27 cellular contexts compared by ENCODE assay signal in genomic region chr6:71498643-71499042, GRCh38.
"Had no signal": no experiment of that assay in that cellular context is flagged by ENCODE, and none has a peak within 500 bp of the region (broad histone marks: within the 10 kb centered on the region; RNA-seq: fewer than 3 reads in every experiment).

No MANE protein-coding gene starts in this region.

- ATAC-seq: activated CD8-positive, alpha-beta memory T cell treated with anti-CD3 and anti-CD28 coated beads, Interleukin-2, amount 10 ng/mL, durations not matched to agents 7 days and 5 days; activated CD8-positive, alpha-beta T cell treated with anti-CD3 and anti-CD28 coated beads for 36 hours; body of pancreas; esophagus mucosa; gastrocnemius medialis; naive thymus-derived CD4-positive, alpha-beta T cell; sciatic nerve; stimulated activated effector memory CD8-positive, alpha-beta T cell treated with anti-CD3 and anti-CD28 coated beads, Interleukin-12 subunit alpha, Interleukin-12 subunit beta, amount 100 ng/mL, for 72 hours; stimulated activated naive CD8-positive, alpha-beta T cell treated with anti-CD3 and anti-CD28 coated beads, Interleukin-15, amount 100 ng/mL, for 72 hours; T-cell had no signal

- H3K9me3 ChIP-seq: body of pancreas, gastrocnemius medialis, lower lobe of right lung, suprapubic skin, transverse colon had no signal

- H3K27ac ChIP-seq: body of pancreas, gastrocnemius medialis, lower lobe of right lung, suprapubic skin, transverse colon, WERI-Rb-1 had no signal

- DNase-seq: activated CD4-positive, alpha-beta T cell treated with anti-CD3 and anti-CD28 coated beads, Interleukin-2, amount 10 ng/mL, durations not matched to agents 7 days and 5 days; activated CD4-positive, CD25-positive, alpha-beta regulatory T cell treated with anti-CD3 and anti-CD28 coated beads, Interleukin-2, amount 50 U/mL, for 72 hours; activated CD8-positive, alpha-beta memory T cell treated with anti-CD3 and anti-CD28 coated beads, Interleukin-2, amount 10 ng/mL, durations not matched to agents 7 days and 5 days; activated CD8-positive, alpha-beta T cell treated with anti-CD3 and anti-CD28 coated beads for 36 hours; activated gamma-delta T cell treated with Interleukin-2 at 50 U/mL for 16 hours; activated T-cell treated with anti-CD3 and anti-CD28 coated beads for 4 hours; anterior cingulate cortex; body of pancreas; caudate nucleus; dermis blood vessel endothelial cell; effector memory CD4-positive, alpha-beta T cell; gastrocnemius medialis; head of caudate nucleus; hypothalamus; lower lobe of right lung; naive thymus-derived CD4-positive, alpha-beta T cell; occipital lobe; small intestine; stimulated activated CD4-positive, alpha-beta T cell treated with anti-CD3 and anti-CD28 coated beads, Interleukin-2, amount 100 ng/mL, for 24 hours; stimulated activated naive CD8-positive, alpha-beta T cell treated with anti-CD3 and anti-CD28 coated beads, Interleukin-15, amount 100 ng/mL, for 72 hours; T-cell; transverse colon; WERI-Rb-1 had no signal

- H3K4me1 ChIP-seq: suprapubic skin had no signal

- H3K36me3 ChIP-seq: gastrocnemius medialis, lower lobe of right lung, suprapubic skin, transverse colon, WERI-Rb-1 had no signal

- H3K4me3 ChIP-seq: body of pancreas, gastrocnemius medialis, lower lobe of right lung, suprapubic skin, transverse colon had no signal

- H3K27me3 ChIP-seq: body of pancreas, gastrocnemius medialis, suprapubic skin, transverse colon had no signal
